In the genomic region with DNA sequence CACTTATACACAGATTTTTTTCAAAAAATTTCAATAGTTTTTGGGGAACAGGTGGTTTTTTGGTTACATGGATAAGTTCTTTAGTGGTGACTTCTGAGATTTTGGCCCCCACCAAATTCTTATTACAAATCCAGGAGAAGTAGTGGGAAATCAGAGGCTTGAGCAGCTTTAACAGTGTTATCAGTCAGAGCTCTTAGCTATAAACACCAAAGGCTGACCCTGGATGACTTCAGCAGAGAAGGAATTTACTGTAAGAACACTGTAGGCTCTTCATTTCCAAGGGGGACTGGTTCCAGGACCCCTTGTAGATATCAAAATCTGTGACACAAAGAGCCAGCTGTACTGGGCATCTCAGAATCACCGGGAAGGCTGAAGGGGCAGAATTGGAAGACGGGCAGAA, we compare ENCODE assay signal across 1 cellular context.
TF ChIP-seq lines count a peak whose summit lies in the region.

No MANE protein-coding gene starts in this region.

TF ChIP-seq in IMR-90, 13 proteins besides CTCF, POLR2A, EP300 and RAD21 (continued from another document):
- TF ChIP-seq, protein P1, sequence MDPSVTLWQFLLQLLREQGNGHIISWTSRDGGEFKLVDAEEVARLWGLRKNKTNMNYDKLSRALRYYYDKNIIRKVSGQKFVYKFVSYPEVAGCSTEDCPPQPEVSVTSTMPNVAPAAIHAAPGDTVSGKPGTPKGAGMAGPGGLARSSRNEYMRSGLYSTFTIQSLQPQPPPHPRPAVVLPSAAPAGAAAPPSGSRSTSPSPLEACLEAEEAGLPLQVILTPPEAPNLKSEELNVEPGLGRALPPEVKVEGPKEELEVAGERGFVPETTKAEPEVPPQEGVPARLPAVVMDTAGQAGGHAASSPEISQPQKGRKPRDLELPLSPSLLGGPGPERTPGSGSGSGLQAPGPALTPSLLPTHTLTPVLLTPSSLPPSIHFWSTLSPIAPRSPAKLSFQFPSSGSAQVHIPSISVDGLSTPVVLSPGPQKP (IDR thresholded peaks at IDR 0.05; ENCODE audit: borderline replicate concordance, low read depth, low read length), result no peak
- no peak for TF ChIP-seq RCOR1 (IDR thresholded peaks at IDR 0.05; ENCODE audit: insufficient replicate concordance, low read length)
